In the genomic region with DNA sequence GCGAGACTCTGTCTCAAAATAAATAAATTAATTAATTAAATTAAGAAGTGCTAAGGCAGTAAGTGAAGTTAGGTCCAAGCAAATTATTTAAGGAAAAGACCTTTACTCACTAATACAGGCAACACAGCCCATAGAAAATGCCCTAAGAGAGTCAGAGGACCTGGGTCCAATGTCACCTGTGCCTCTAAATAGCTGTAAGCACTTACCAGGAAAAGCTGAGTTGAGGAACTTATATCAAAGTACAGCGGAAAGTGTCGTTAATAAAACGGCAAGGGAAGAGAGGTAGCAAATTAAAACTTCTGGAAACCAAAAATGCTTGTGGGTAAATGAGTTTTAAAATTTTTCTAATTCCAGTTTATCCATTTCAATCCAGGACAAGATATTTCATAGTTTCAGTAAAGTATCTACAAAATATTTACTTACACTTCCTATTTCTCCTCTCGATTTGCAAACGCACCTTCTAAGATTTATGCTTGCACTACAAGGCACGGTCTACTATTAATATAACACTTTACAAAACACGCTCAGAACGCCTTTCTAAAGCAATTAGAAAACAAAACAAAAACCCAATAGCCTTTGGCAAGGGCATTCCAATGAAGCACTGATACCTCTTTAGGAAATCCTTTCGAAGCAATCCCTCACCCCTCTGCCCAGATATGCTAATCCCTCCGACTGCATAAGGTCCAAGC, we compare ENCODE assay signal across 8 cellular contexts. TPM values are rescaled to one million over a fixed set of nuclear protein-coding genes. Genes with fewer than 3 reads are reported as not detected.
DNase-seq lines count a peak whose midpoint lies in the region; TF ChIP-seq lines count a peak whose summit lies in the region.

No MANE protein-coding gene starts in this region.

- H3K4me3 Mint-ChIP-seq in endothelial cell (ENCODE audit: unreplicated experiment), result peak overlapping the region; percentile 95

- H3K4ac ChIP-seq in neuronal stem cell (ENCODE audit: low read length), result no peak overlapping the region

- H3K4me2 ChIP-seq in OCI-LY3 (ENCODE audit: low read length) (peak overlapping the region; percentile 77), neuronal stem cell (ENCODE audit: insufficient read depth, low read length, poor library complexity, severe bottlenecking) (peak overlapping the region; percentile 64)

- H2BK120ac ChIP-seq in neuronal stem cell (ENCODE audit: low read depth, low read length), result no peak overlapping the region

- H3K27me3 ChIP-seq in OCI-LY3 (ENCODE audit: low read depth, low read length) (no peaks in the 10 kb centered on the region), neuronal stem cell (ENCODE audit: control insufficient read depth in 3 of 3, insufficient read depth in 3 of 3, low read depth in 1 of 3, low read length in 3 of 3) (no peaks in the 10 kb centered on the region)

- no peak overlapping the region for H2BK12ac ChIP-seq in neuronal stem cell (ENCODE audit: low read length)

- peaks cover 18% of the 10 kb centered on the region for H4K20me1 ChIP-seq in OCI-LY3 (ENCODE audit: insufficient read depth, low read length)

- H3K4me1 Mint-ChIP-seq in endothelial cell (ENCODE audit: unreplicated experiment), result peaks cover 26% of the 10 kb centered on the region

- H3K27ac Mint-ChIP-seq in endothelial cell (ENCODE audit: unreplicated experiment), result peak overlapping the region; percentile 85

- peak overlapping the region; percentile 92 for H3K4me3 ChIP-seq in OCI-LY3 (ENCODE audit: low read length)
- peak overlapping the region; percentile 97 to 99 for H3K4me3 ChIP-seq in neuronal stem cell (ENCODE audit: low read length in 2 of 2)

- H3K18ac ChIP-seq in neuronal stem cell (ENCODE audit: low read length), result peak overlapping the region; percentile 99

- peaks cover 52% of the 10 kb centered on the region for H3K79me2 ChIP-seq in OCI-LY3 (ENCODE audit: low read length)

- peaks cover 18% of the 10 kb centered on the region for H3K36me3 ChIP-seq in OCI-LY3 (replicated peaks; ENCODE audit: low read depth, low read length)
- peaks cover 0 to 30% of the 10 kb centered on the region in 2 donors for H3K36me3 ChIP-seq in neuronal stem cell (replicated peaks in 1 of 2; ENCODE audit: control insufficient read depth in 2 of 2, insufficient read depth in 2 of 2, low read length in 2 of 2)

- H3K9ac ChIP-seq in OCI-LY3 (ENCODE audit: low read length) (peak overlapping the region; percentile 88), neuronal stem cell (ENCODE audit: low read depth, low read length, poor library complexity) (peak overlapping the region; percentile 96)

- H3K23ac ChIP-seq in neuronal stem cell (ENCODE audit: low read depth, low read length, poor library complexity), result peak overlapping the region; percentile 74

- H3K14ac ChIP-seq in neuronal stem cell (ENCODE audit: low read length), result no peak overlapping the region

- H4K8ac ChIP-seq in neuronal stem cell (ENCODE audit: low read depth, low read length), result no peak overlapping the region

- H3K9me3 ChIP-seq in OCI-LY3 (ENCODE audit: insufficient read depth, low read length) (no peaks in the 10 kb centered on the region), neuronal stem cell (replicated peaks in 1 of 2; ENCODE audit: control insufficient read depth in 2 of 2, insufficient read depth in 1 of 2, low read depth in 1 of 2, low read length in 2 of 2) (no peaks in the 10 kb centered on the region)

- TF ChIP-seq CTCF in OCI-LY3 (IDR thresholded peaks at IDR 0.05; ENCODE audit: low read depth, low read length), result no peak
- no peak for TF ChIP-seq CTCF in endothelial cell (IDR thresholded peaks at IDR 0.05; ENCODE audit: unreplicated experiment)

- intact Hi-C loops in head of caudate nucleus (cut with DNase I), result loop anchor here (5.0 kb wide), 1 partner anchor 102 kb away; no protein-coding TSS in a partner anchor

- no peak overlapping the region for H2AK5ac ChIP-seq in neuronal stem cell (ENCODE audit: low read depth, low read length)

- no peak overlapping the region for H2BK5ac ChIP-seq in neuronal stem cell (ENCODE audit: low read length)

- DNase-seq in DMS79 treated with DMSO at 0.1 percent for 48 hours (lab: John Stamatoyannopoulos, UW) (peak; percentile 6), DMS79 (lab: John Stamatoyannopoulos, UW) (no peak), endothelial cell (ENCODE audit: low spot score) (no peak), neuronal stem cell (ENCODE audit: low spot score) (no peak), head of caudate nucleus (no peak), iPS-NIHi11 (ENCODE audit: low spot score) (no peak)
- DNase-seq in activated CD4-positive, alpha-beta T cell treated with anti-CD3 and anti-CD28 coated beads, Interleukin-2, amount 50 U/mL, for 4 hours, result no peak

- H3K27ac ChIP-seq in OCI-LY3 (ENCODE audit: low read length) (peak overlapping the region; percentile 63), neuronal stem cell (replicated peaks; ENCODE audit: low read length) (no peak overlapping the region)

- no peak overlapping the region for H4K91ac ChIP-seq in neuronal stem cell (ENCODE audit: low read depth, low read length, poor library complexity)

- H2AFZ ChIP-seq in OCI-LY3 (ENCODE audit: low read depth, low read length), result peak overlapping the region; percentile 58
- peak overlapping the region; percentile 100 for H2AFZ ChIP-seq in neuronal stem cell (ENCODE audit: low read length)

- peaks cover 6% of the 10 kb centered on the region for H3K27me3 Mint-ChIP-seq in endothelial cell (ENCODE audit: unreplicated experiment)

- no peak overlapping the region for H2BK15ac ChIP-seq in neuronal stem cell (ENCODE audit: low read length)

- peaks cover 3% of the 10 kb centered on the region for H3K79me1 ChIP-seq in neuronal stem cell (ENCODE audit: low read depth, low read length)

- no peaks in the 10 kb centered on the region for H3K9me3 Mint-ChIP-seq in endothelial cell (ENCODE audit: unreplicated experiment)

- H3K36me3 Mint-ChIP-seq in endothelial cell (ENCODE audit: low read depth, unreplicated experiment), result peaks cover 8% of the 10 kb centered on the region

- no CpG with 5 or more reads among the region's 11 CpGs for WGBS in neuronal stem cell (ENCODE audit: extremely low coverage in 2 of 2, insufficient read length in 2 of 2, insufficient replicate concordance in 1 of 2), 2 donors

- H3K4me1 ChIP-seq in OCI-LY3 (ENCODE audit: low read length) (peaks cover 36% of the 10 kb centered on the region), neuronal stem cell (ENCODE audit: control insufficient read depth in 2 of 2, insufficient read depth in 1 of 2, low read depth in 1 of 2, low read length in 2 of 2) (peaks cover 5 to 7% of the 10 kb centered on the region in 2 donors)

RNA-seq across cellular contexts. Expression of a gene that starts 1.0 kb away (rescaled TPM):
- 51.6 TPM for total RNA-seq in endothelial cell (ENCODE audit: unreplicated experiment)
- polyA plus RNA-seq in neuronal stem cell (2013, experiment 1 of 2), result 27.3 TPM
- polyA plus RNA-seq in neuronal stem cell (2013, experiment 2 of 2), result 27.8 TPM

RNA-seq across cellular contexts. Expression of a gene that starts 5.8 kb away (rescaled TPM):
- total RNA-seq in endothelial cell (ENCODE audit: unreplicated experiment), result 58.1 TPM
- 151 TPM for polyA plus RNA-seq in neuronal stem cell (2013, experiment 1 of 2)
- polyA plus RNA-seq in neuronal stem cell (2013, experiment 2 of 2), result 152 TPM

RNA-seq across cellular contexts. Expression of a gene that starts 43.5 kb away (rescaled TPM):
- 346 TPM for total RNA-seq in endothelial cell (ENCODE audit: unreplicated experiment)
- 0.14 TPM for polyA plus RNA-seq in neuronal stem cell (2013, experiment 1 of 2)
- 0.08 TPM for polyA plus RNA-seq in neuronal stem cell (2013, experiment 2 of 2)
